8 cellular contexts compared by ENCODE assay signal in the genomic region with DNA sequence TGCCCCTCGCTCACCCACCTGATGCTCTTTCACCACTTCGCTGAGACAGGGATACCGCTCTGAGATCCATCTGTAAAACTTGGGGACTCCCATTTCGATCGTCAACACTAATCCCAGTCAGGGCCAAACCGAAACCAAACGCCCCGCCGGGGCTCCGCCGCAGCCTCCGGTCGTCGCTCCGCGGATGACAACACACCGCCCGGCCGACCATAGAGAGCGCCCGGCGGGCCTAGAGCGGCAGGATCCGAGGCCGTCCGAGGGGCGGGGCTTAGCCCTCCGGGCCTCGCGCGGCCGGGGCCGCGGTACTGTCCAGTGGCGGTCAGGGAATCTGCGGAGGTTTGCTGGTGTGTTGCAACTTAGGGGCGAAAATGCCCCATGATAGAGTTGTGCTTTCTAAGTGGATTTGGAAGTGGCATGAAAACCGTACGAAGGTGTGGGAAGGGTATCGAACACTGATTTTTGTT. TPM values are rescaled to one million over a fixed set of nuclear protein-coding genes. Genes with fewer than 3 reads are reported as not detected.
DNase-seq lines count a peak whose midpoint lies in the region; ATAC-seq and TF ChIP-seq lines count a peak whose summit lies in the region.

A gene with protein sequence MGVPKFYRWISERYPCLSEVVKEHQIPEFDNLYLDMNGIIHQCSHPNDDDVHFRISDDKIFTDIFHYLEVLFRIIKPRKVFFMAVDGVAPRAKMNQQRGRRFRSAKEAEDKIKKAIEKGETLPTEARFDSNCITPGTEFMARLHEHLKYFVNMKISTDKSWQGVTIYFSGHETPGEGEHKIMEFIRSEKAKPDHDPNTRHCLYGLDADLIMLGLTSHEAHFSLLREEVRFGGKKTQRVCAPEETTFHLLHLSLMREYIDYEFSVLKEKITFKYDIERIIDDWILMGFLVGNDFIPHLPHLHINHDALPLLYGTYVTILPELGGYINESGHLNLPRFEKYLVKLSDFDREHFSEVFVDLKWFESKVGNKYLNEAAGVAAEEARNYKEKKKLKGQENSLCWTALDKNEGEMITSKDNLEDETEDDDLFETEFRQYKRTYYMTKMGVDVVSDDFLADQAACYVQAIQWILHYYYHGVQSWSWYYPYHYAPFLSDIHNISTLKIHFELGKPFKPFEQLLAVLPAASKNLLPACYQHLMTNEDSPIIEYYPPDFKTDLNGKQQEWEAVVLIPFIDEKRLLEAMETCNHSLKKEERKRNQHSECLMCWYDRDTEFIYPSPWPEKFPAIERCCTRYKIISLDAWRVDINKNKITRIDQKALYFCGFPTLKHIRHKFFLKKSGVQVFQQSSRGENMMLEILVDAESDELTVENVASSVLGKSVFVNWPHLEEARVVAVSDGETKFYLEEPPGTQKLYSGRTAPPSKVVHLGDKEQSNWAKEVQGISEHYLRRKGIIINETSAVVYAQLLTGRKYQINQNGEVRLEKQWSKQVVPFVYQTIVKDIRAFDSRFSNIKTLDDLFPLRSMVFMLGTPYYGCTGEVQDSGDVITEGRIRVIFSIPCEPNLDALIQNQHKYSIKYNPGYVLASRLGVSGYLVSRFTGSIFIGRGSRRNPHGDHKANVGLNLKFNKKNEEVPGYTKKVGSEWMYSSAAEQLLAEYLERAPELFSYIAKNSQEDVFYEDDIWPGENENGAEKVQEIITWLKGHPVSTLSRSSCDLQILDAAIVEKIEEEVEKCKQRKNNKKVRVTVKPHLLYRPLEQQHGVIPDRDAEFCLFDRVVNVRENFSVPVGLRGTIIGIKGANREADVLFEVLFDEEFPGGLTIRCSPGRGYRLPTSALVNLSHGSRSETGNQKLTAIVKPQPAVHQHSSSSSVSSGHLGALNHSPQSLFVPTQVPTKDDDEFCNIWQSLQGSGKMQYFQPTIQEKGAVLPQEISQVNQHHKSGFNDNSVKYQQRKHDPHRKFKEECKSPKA (N-terminal part only) (minus strand): TSS at position 186 of the 464 bp plus-strand sequence. CDS start 93 bp downstream, at position 93.

- ATAC-seq in GM19372 (IDR thresholded peaks at IDR 0.05; ENCODE audit: low read depth, unreplicated experiment) (peak; percentile 87), HG03558 (IDR thresholded peaks at IDR 0.05; ENCODE audit: extremely low read depth, unreplicated experiment) (peak; percentile 65), left lobe of liver (peak; percentile 97)

- TF ChIP-seq CTCF in C4-2B (conservative IDR thresholded peaks at IDR 0.05): no peak

- DNase-seq in NCI-H748 treated with DMSO at 0.1 percent for 48 hours (lab: John Stamatoyannopoulos, UW): peak; percentile 66
- peak; percentile 90 for DNase-seq in activated CD4-positive, alpha-beta T cell treated with anti-CD3 and anti-CD28 coated beads, Interleukin-2, amount 50 U/mL, for 24 hours (ENCODE audit: low read depth in 1 of 2, low spot score in 1 of 2)
- peak; percentile 94 for DNase-seq in dedifferentiated amniotic fluid mesenchymal stem cell (ENCODE audit: extremely low spot score)
- peak; percentile 97 for DNase-seq in left lobe of liver (ENCODE audit: low spot score)
- peak; percentile 95 for DNase-seq in stimulated activated CD4-positive, alpha-beta T cell treated with anti-CD3 and anti-CD28 coated beads, Interleukin-2, amount 100 ng/mL, for 24 hours

- H3K27ac ChIP-seq in C4-2B: peak within 1 kb of the TSS; percentile 79

RNA-seq across cellular contexts. Expression of the gene that starts here (rescaled TPM):
- 22.3 TPM for total RNA-seq in left lobe of liver

Comparison
In these comparisons a context has a peak if more than half of its experiments do, and no peak if none do; other contexts are left out.
1. Peak in every context shown above with its lines: DNase-seq, ATAC-seq and H3K27ac ChIP-seq.